24 cellular contexts compared by ENCODE assay signal in genomic region chr2:160916300-160916699, GRCh38.
DNase-seq lines count a peak whose midpoint lies in the region; ATAC-seq and TF ChIP-seq lines count a peak whose summit lies in the region.
"Had no signal": no experiment of that assay in that cellular context is flagged by ENCODE, and none has a peak within 500 bp of the region (broad histone marks: within the 10 kb centered on the region; RNA-seq: fewer than 3 reads in every experiment).

No MANE protein-coding gene starts in this region.

- no peaks in the 10 kb centered on the region for H3K9me3 ChIP-seq in BE2C
- H3K9me3 ChIP-seq: SJSA1 had no signal

- H3K27ac Mint-ChIP-seq in HFFc6 = peak overlapping the region; percentile 47
- H3K27ac Mint-ChIP-seq: CD8-positive, alpha-beta memory T cell; GM23338; H9 had no signal

- no peak overlapping the region for H3K4me3 ChIP-seq in foreskin fibroblast (ENCODE audit: low read depth in 1 of 2, low read length in 2 of 2)
- no peak overlapping the region for H3K4me3 ChIP-seq in BE2C (ENCODE audit: low read depth, low read length)
- H3K4me3 ChIP-seq: GM23338, SJSA1 had no signal

- no peaks in the 10 kb centered on the region for H3K27me3 Mint-ChIP-seq in HFFc6 (ENCODE audit: insufficient read depth)

- H3K4me1 ChIP-seq in BE2C = peaks cover 12% of the 10 kb centered on the region

- H3K9me3 Mint-ChIP-seq in HFFc6 = no peaks in the 10 kb centered on the region
- H3K9me3 Mint-ChIP-seq: CD8-positive, alpha-beta memory T cell had no signal

- TF ChIP-seq CTCF in HFFc6 (IDR thresholded peaks at IDR 0.05) = no peak
- TF ChIP-seq CTCF in foreskin fibroblast (IDR thresholded peaks at IDR 0.05; ENCODE audit: low read depth, low read length) = no peak
- TF ChIP-seq CTCF in BE2C (IDR thresholded peaks at IDR 0.05; ENCODE audit: low read depth, low read length) = no peak

- DNase-seq in EH (ENCODE audit: low read depth) (peak; percentile 88), HFFc6 (peak; percentile 60), dermis blood vessel endothelial cell (peak; percentile 61), foreskin fibroblast (peak; percentile 55 to 70), NCI-H2081 (lab: John Stamatoyannopoulos, UW) (no peak), BE2C (no peak), NCI-H2107 (lab: John Stamatoyannopoulos, UW) (no peak)
- DNase-seq: CD8-positive, alpha-beta memory T cell; DMS 273 treated with DMSO at 0.1 percent for 48 hours; DMS79; H9; Kasumi-1; NCI-H1092 treated with DMSO at 0.1 percent for 48 hours; NCI-H1436; NCI-H187; NCI-H446; NCI-H524 treated with DMSO at 0.1 percent for 48 hours; NK-92 treated with Interleukin-12 subunit alpha and Interleukin-12 subunit beta, amount 100 ng/mL, for 24 hours; PC-3; Right ventricle myocardium superior; T-helper 1 cell had no signal

- no peaks in the 10 kb centered on the region for H3K27me3 ChIP-seq in BE2C
- H3K27me3 ChIP-seq: SJSA1 had no signal

- H3K36me3 ChIP-seq in BE2C = no peaks in the 10 kb centered on the region
- H3K36me3 ChIP-seq: SJSA1 had no signal

- H3K4me1 Mint-ChIP-seq in HFFc6 (ENCODE audit: low read depth) = peaks cover 80% of the 10 kb centered on the region
- H3K4me1 Mint-ChIP-seq: CD8-positive, alpha-beta memory T cell had no signal

- no peak overlapping the region for H3K4me3 Mint-ChIP-seq in HFFc6
- H3K4me3 Mint-ChIP-seq: CD8-positive, alpha-beta memory T cell; GM23338; H9 had no signal

- ATAC-seq in HG02759 (IDR thresholded peaks at IDR 0.05; ENCODE audit: unreplicated experiment) = no peak
- ATAC-seq: GM23338, PC-3 had no signal

- H3K36me3 Mint-ChIP-seq in HFFc6 (ENCODE audit: low read depth) = peaks cover 9% of the 10 kb centered on the region

Comparison
In these comparisons a context has a peak if more than half of its experiments do, and no peak if none do; other contexts are left out.
1. DNase-seq: peak in EH (single experiment), HFFc6 (single experiment), dermis blood vessel endothelial cell (single experiment) and foreskin fibroblast (2 of 2); none in NCI-H2081 (0 of 2), BE2C (single experiment) and NCI-H2107 (single experiment).